In the genomic region with DNA sequence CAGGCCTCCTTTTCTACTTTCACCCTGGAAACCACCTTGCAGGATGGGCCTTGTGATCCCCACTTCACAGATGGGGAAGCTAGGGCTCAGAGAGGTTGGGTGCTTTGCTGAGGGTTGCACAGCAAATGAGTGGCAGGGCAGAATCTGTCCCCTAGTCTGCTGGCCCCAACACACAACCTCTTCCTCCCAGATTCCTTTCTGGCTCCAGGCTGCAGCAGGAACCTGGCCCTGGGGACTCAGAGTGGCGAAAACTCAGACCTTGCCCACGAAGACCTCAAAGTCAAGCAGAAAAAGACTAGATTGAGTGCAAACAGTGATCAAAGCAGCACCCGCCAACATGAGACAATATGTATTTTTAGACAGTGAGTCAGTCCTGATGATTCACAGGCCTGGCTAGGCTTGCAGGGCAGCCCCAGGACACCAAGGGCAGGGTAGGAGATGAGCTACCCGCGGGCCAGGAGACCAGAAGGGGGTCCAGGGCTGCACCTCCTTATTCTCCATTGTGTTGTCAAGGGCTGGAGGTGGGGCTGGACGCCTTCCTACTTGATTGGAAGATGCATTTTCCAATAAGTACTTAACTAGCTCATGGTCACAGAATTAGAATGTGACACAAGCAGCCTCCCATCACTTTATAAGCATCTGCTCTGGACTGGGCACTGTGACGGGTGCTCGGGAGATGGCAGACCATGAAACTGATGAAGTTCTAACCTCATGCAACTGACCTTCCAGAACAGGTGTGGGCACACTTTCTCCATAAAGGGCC, we compare ENCODE assay signal across 12 cellular contexts. TPM values are rescaled to one million over a fixed set of nuclear protein-coding genes. Genes with fewer than 3 reads are reported as not detected.
A peak's percentile ranks its signal among the peaks of the same experiment; 100 is the strongest.
DNase-seq lines count a peak whose midpoint lies in the region; ATAC-seq and TF ChIP-seq lines count a peak whose summit lies in the region.
"Had no signal": no experiment of that assay in that cellular context is flagged by ENCODE, and none has a peak within 500 bp of the region (broad histone marks: within the 10 kb centered on the region; RNA-seq: fewer than 3 reads in every experiment).

No MANE protein-coding gene starts in this region.

- no peaks in the 10 kb centered on the region for H3K9me3 ChIP-seq in BLaER1 treated with 17β-estradiol and CSF1 and Interleukin-3, amounts not matched to agents 10 nM and 100 nM (replicated peaks in 1 of 11)
- no peaks in the 10 kb centered on the region for H3K9me3 ChIP-seq in effector memory CD4-positive, alpha-beta T cell (ENCODE audit: control insufficient read depth, low read length)

- H3K36me3 ChIP-seq in BLaER1 treated with 17β-estradiol and CSF1 and Interleukin-3, amounts not matched to agents 10 nM and 100 nM = no peaks in the 10 kb centered on the region
- no peaks in the 10 kb centered on the region for H3K36me3 ChIP-seq in effector memory CD4-positive, alpha-beta T cell (ENCODE audit: control insufficient read depth, insufficient read depth, low read length)

- POLR2A ChIA-PET in GM10248 (lab: Yijun Ruan, JAX) = no interaction called here

- H3K4me1 ChIP-seq in BLaER1 treated with 17β-estradiol and CSF1 and Interleukin-3, amounts not matched to agents 10 nM and 100 nM = peaks cover 23 to 35% (median 28%) of the 10 kb centered on the region in 10 experiments
- H3K4me1 ChIP-seq in effector memory CD4-positive, alpha-beta T cell (ENCODE audit: control insufficient read depth, insufficient read depth, low read length, poor library complexity, severe bottlenecking) = no peaks in the 10 kb centered on the region

- H3K36me3 Mint-ChIP-seq in immature natural killer cell = no peaks in the 10 kb centered on the region

- H3K4me1 Mint-ChIP-seq in immature natural killer cell = no peaks in the 10 kb centered on the region

- peaks cover 0 to 5% (median 0%) of the 10 kb centered on the region in 3 donors for H3K27me3 Mint-ChIP-seq in immature natural killer cell (ENCODE audit: low read depth in 3 of 3)
- H3K27me3 Mint-ChIP-seq: activated T-cell treated with anti-CD3 and anti-CD28 coated beads, Interleukin-2, amount 50 U/mL, for 24 hours; dendritic cell treated with granulocyte-macrophage colony-stimulating factor and Interleukin-4, amounts not matched to agents 40 ng/mL and 50 ng/mL, for 4 days had no signal

- CTCF ChIA-PET in GM10248 (lab: Yijun Ruan, JAX) = no interaction called here

- H3K27ac Mint-ChIP-seq in immature natural killer cell = no peak overlapping the region
- H3K27ac Mint-ChIP-seq: activated T-cell treated with anti-CD3 and anti-CD28 coated beads, Interleukin-2, amount 50 U/mL, for 24 hours; dendritic cell treated with granulocyte-macrophage colony-stimulating factor and Interleukin-4, amounts not matched to agents 40 ng/mL and 50 ng/mL, for 4 days had no signal

- DNase-seq in kidney tubule cell (ENCODE audit: low spot score) (peak; percentile 50), GM10248 (ENCODE audit: extremely low spot score) (no peak), immature natural killer cell (no peak)
- DNase-seq in effector memory CD4-positive, alpha-beta T cell = no peak
- DNase-seq: activated T-cell treated with anti-CD3 and anti-CD28 coated beads, Interleukin-2, amount 50 U/mL, for 24 hours; H9; T-helper 2 cell had no signal

- H3K27me3 ChIP-seq in BLaER1 treated with 17β-estradiol and CSF1 and Interleukin-3, amounts not matched to agents 10 nM and 100 nM = no peaks in the 10 kb centered on the region
- H3K27me3 ChIP-seq in effector memory CD4-positive, alpha-beta T cell (replicated peaks; ENCODE audit: control insufficient read depth, insufficient read depth, low read length, poor library complexity, severe bottlenecking) = no peaks in the 10 kb centered on the region

- no peaks in the 10 kb centered on the region; a peak in 1 of 22 replicates for H4K20me1 ChIP-seq in BLaER1 treated with 17β-estradiol and CSF1 and Interleukin-3, amounts not matched to agents 10 nM and 100 nM

- no peak overlapping the region for H3K9ac ChIP-seq in BLaER1 treated with 17β-estradiol and CSF1 and Interleukin-3, amounts not matched to agents 10 nM and 100 nM

- peak; percentile 53 for ATAC-seq in HG02588 (IDR thresholded peaks at IDR 0.05; ENCODE audit: unreplicated experiment)
- ATAC-seq in SK-N-SH treated with all-trans-retinoic acid at 6 μM for 48 hours = peak; percentile 92
- no peak for ATAC-seq in GM21515 (IDR thresholded peaks at IDR 0.05; ENCODE audit: unreplicated experiment)

- no peak for TF ChIP-seq CTCF in GM10248 (IDR thresholded peaks at IDR 0.05; ENCODE audit: control extremely low read depth, extremely low read depth, low read depth, missing control alignments)

- no peaks in the 10 kb centered on the region for H3K9me3 Mint-ChIP-seq in immature natural killer cell
- H3K9me3 Mint-ChIP-seq: activated T-cell treated with anti-CD3 and anti-CD28 coated beads, Interleukin-2, amount 50 U/mL, for 24 hours; dendritic cell treated with granulocyte-macrophage colony-stimulating factor and Interleukin-4, amounts not matched to agents 40 ng/mL and 50 ng/mL, for 4 days had no signal

- H3K27ac ChIP-seq in BLaER1 treated with 17β-estradiol and CSF1 and Interleukin-3, amounts not matched to agents 10 nM and 100 nM = peak overlapping the region in 1 of 11 experiments; percentile 18; a peak in 3 of 22 replicates
- no peak overlapping the region for H3K27ac ChIP-seq in effector memory CD4-positive, alpha-beta T cell (ENCODE audit: insufficient read depth, low read length, poor library complexity, severe bottlenecking)

- peak overlapping the region; percentile 33 to 73 (median 46); a peak in 20 of 22 replicates for H3K4me2 ChIP-seq in BLaER1 treated with 17β-estradiol and CSF1 and Interleukin-3, amounts not matched to agents 10 nM and 100 nM

- H3K4me3 ChIP-seq in BLaER1 treated with 17β-estradiol and CSF1 and Interleukin-3, amounts not matched to agents 10 nM and 100 nM = no peak overlapping the region
- H3K4me3 ChIP-seq in effector memory CD4-positive, alpha-beta T cell (ENCODE audit: insufficient read depth, low read depth, low read length, poor library complexity, severe bottlenecking) = no peak overlapping the region

- H3K4me3 Mint-ChIP-seq in immature natural killer cell = no peak overlapping the region
- H3K4me3 Mint-ChIP-seq: activated T-cell treated with anti-CD3 and anti-CD28 coated beads, Interleukin-2, amount 50 U/mL, for 24 hours; dendritic cell treated with granulocyte-macrophage colony-stimulating factor and Interleukin-4, amounts not matched to agents 40 ng/mL and 50 ng/mL, for 4 days; H9 had no signal

TF ChIP-seq in SK-N-SH treated with all-trans-retinoic acid at 6 μM for 48 hours, 23 proteins besides CTCF, POLR2A, EP300 and RAD21:
- TF ChIP-seq CSDC2 (CRISPR knock-in tag; IDR thresholded peaks at IDR 0.05) (no peak), TCF4 (CRISPR knock-in tag; IDR thresholded peaks at IDR 0.05; ENCODE audit: borderline replicate concordance) (no peak), TOX (CRISPR knock-in tag; IDR thresholded peaks at IDR 0.05; ENCODE audit: borderline replicate concordance) (no peak), ESRRG (CRISPR knock-in tag; IDR thresholded peaks at IDR 0.05) (no peak), ZC3H10 (CRISPR knock-in tag; IDR thresholded peaks at IDR 0.05) (no peak), ZNF70 (CRISPR knock-in tag; IDR thresholded peaks at IDR 0.05) (no peak), RARB (CRISPR knock-in tag; IDR thresholded peaks at IDR 0.05) (no peak), PPARA (CRISPR knock-in tag; IDR thresholded peaks at IDR 0.05; ENCODE audit: borderline replicate concordance) (no peak)
- TF ChIP-seq, protein P1, sequence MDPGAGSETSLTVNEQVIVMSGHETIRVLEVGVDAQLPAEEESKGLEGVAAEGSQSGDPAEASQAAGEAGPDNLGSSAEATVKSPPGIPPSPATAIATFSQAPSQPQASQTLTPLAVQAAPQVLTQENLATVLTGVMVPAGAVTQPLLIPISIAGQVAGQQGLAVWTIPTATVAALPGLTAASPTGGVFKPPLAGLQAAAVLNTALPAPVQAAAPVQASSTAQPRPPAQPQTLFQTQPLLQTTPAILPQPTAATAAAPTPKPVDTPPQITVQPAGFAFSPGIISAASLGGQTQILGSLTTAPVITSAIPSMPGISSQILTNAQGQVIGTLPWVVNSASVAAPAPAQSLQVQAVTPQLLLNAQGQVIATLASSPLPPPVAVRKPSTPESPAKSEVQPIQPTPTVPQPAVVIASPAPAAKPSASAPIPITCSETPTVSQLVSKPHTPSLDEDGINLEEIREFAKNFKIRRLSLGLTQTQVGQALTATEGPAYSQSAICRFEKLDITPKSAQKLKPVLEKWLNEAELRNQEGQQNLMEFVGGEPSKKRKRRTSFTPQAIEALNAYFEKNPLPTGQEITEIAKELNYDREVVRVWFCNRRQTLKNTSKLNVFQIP (CRISPR knock-in tag; IDR thresholded peaks at IDR 0.05; ENCODE audit: borderline replicate concordance, low read depth) = no peak
- TF ChIP-seq, protein P2, sequence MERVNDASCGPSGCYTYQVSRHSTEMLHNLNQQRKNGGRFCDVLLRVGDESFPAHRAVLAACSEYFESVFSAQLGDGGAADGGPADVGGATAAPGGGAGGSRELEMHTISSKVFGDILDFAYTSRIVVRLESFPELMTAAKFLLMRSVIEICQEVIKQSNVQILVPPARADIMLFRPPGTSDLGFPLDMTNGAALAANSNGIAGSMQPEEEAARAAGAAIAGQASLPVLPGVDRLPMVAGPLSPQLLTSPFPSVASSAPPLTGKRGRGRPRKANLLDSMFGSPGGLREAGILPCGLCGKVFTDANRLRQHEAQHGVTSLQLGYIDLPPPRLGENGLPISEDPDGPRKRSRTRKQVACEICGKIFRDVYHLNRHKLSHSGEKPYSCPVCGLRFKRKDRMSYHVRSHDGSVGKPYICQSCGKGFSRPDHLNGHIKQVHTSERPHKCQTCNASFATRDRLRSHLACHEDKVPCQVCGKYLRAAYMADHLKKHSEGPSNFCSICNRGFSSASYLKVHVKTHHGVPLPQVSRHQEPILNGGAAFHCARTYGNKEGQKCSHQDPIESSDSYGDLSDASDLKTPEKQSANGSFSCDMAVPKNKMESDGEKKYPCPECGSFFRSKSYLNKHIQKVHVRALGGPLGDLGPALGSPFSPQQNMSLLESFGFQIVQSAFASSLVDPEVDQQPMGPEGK (CRISPR knock-in tag; IDR thresholded peaks at IDR 0.05; ENCODE audit: borderline replicate concordance) = no peak
- TF ChIP-seq, protein P3, sequence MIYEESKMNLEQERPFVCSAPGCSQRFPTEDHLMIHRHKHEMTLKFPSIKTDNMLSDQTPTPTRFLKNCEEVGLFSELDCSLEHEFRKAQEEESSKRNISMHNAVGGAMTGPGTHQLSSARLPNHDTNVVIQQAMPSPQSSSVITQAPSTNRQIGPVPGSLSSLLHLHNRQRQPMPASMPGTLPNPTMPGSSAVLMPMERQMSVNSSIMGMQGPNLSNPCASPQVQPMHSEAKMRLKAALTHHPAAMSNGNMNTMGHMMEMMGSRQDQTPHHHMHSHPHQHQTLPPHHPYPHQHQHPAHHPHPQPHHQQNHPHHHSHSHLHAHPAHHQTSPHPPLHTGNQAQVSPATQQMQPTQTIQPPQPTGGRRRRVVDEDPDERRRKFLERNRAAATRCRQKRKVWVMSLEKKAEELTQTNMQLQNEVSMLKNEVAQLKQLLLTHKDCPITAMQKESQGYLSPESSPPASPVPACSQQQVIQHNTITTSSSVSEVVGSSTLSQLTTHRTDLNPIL (CRISPR knock-in tag; IDR thresholded peaks at IDR 0.05; ENCODE audit: low read depth) = no peak

RNA-seq across cellular contexts. Expression of a gene that starts 23.9 kb away (rescaled TPM):
- polyA plus RNA-seq in immature natural killer cell = not detected
